In genomic region chr1:115282825-115283224, GRCh38 we compare ENCODE assay signal across 15 cellular contexts. TPM values are rescaled to one million over a fixed set of nuclear protein-coding genes. Genes with fewer than 3 reads are reported as not detected.
DNase-seq lines count a peak whose midpoint lies in the region; ATAC-seq and TF ChIP-seq lines count a peak whose summit lies in the region.
"Had no signal": no experiment of that assay in that cellular context is flagged by ENCODE, and none has a peak within 500 bp of the region (broad histone marks: within the 10 kb centered on the region; RNA-seq: fewer than 3 reads in every experiment).

No MANE protein-coding gene starts in this region.

- H3K9me3 ChIP-seq in ovary (no peaks in the 10 kb centered on the region), aorta (ENCODE audit: control insufficient read depth, low read length) (no peaks in the 10 kb centered on the region)

- H3K27me3 ChIP-seq in ovary (no peaks in the 10 kb centered on the region), aorta (ENCODE audit: control insufficient read depth in 1 of 2, insufficient read depth in 2 of 2, low read length in 1 of 2) (no peaks in the 10 kb centered on the region)

- peak; percentile 96 for ATAC-seq in Right ventricle myocardium inferior
- ATAC-seq in Right ventricle myocardium superior (ENCODE audit: poor library complexity): peak; percentile 93
- ATAC-seq in aorta (ENCODE audit: low FRiP score): peak; percentile 89
- no peak for ATAC-seq in HG03457 (IDR thresholded peaks at IDR 0.05; ENCODE audit: unreplicated experiment)
- no peak for ATAC-seq in GM21381 (IDR thresholded peaks at IDR 0.05; ENCODE audit: unreplicated experiment)
- no peak for ATAC-seq in GM19467 (IDR thresholded peaks at IDR 0.05; ENCODE audit: unreplicated experiment)

- H3K27ac ChIP-seq in ovary (peak overlapping the region; percentile 92 to 97), aorta (ENCODE audit: low read depth in 1 of 2, low read length in 2 of 2) (peak overlapping the region; percentile 50 to 91)

- no peak for TF ChIP-seq CTCF in ovary (IDR thresholded peaks at IDR 0.05)

- H3K4me3 ChIP-seq in ovary (no peak overlapping the region), aorta (ENCODE audit: low read length in 2 of 2) (no peak overlapping the region)

- no peak for TF ChIP-seq EP300 in ovary (IDR thresholded peaks at IDR 0.05)

- peak; percentile 44 for TF ChIP-seq POLR2A in ovary (IDR thresholded peaks at IDR 0.05)

- DNase-seq in Right ventricle myocardium inferior (ENCODE audit: missing footprints) (peak; percentile 91), cardiac septum (ENCODE audit: low spot score) (no peak), Right ventricle myocardium superior (peak; percentile 89), ovary (peak; percentile 87 to 94 (median 90)), aorta (peak; percentile 86 to 88)
- DNase-seq: 8988T; activated CD4-positive, alpha-beta T cell treated with anti-CD3 and anti-CD28 coated beads for 1 hour; activated T-cell treated with anti-CD3 and anti-CD28 coated beads, Interleukin-2, amount 50 U/mL, for 1 hour; effector memory CD4-positive, alpha-beta T cell; midbrain; NCI-H2107; retina had no signal

- intact Hi-C loops in Right ventricle myocardium inferior (cut with DNase I): loop anchor here (5.0 kb wide), 1 partner anchor 49 kb away; no protein-coding TSS in a partner anchor
- intact Hi-C loops in cardiac septum (cut with DNase I): no loop called here
- intact Hi-C loops in Right ventricle myocardium superior (cut with DNase I): no loop called here
- intact Hi-C loops in ovary (cut with DNase I): loop anchor here in 1 of 4 donors (10.0 kb wide), 1 partner anchor 52 kb away; the partner anchor contains the start of gene NGF
- intact Hi-C loops in aorta (cut with DNase I): loop anchor here in 1 of 2 donors (5.0 kb wide), 2 partner anchors 49 to 146 kb away; no protein-coding TSS in a partner anchor

- WGBS in ovary, 3 donors: 1 to 9% (median 8%) methylated on average over 11 of the region's 11 CpGs
- WGBS in aorta, 2 donors: 7 to 16% methylated on average over 11 of the region's 11 CpGs

- H3K36me3 ChIP-seq in ovary (no peaks in the 10 kb centered on the region), aorta (ENCODE audit: control insufficient read depth in 1 of 2, insufficient read depth in 2 of 2, low read length in 1 of 2) (peaks cover 0 to 4% of the 10 kb centered on the region in 2 donors)

- peaks cover 22% of the 10 kb centered on the region for H3K4me1 ChIP-seq in ovary (ENCODE audit: insufficient read depth)
- peaks cover 0 to 5% of the 10 kb centered on the region in 2 donors for H3K4me1 ChIP-seq in aorta (ENCODE audit: control insufficient read depth in 1 of 2, insufficient read depth in 2 of 2, low read length in 2 of 2)

RNA-seq across cellular contexts. Expression of gene NGF, which starts 55.2 kb away (rescaled TPM):
- total RNA-seq in Right ventricle myocardium inferior (4.9 TPM), cardiac septum (2.1 TPM), Right ventricle myocardium superior (4.0 TPM), ovary (10 to 100 TPM in 6 of 7 donors, 1 to 10 TPM in 1; 3.0 to 43.4 (median 14.1) TPM), aorta (10 to 100 TPM; 10.2 to 17.2 TPM)
- polyA plus RNA-seq in ovary (10 to 100 TPM in 1 of 2 donors, 1 to 10 TPM in 1; 9.3 to 42.1 TPM), aorta (10 to 100 TPM; 14.0 to 39.7 TPM)

Comparison
In these comparisons a context has a peak if more than half of its experiments do, and no peak if none do; other contexts are left out.
1. ATAC-seq: peak in Right ventricle myocardium inferior (single experiment), Right ventricle myocardium superior (single experiment) and aorta (single experiment); none in HG03457 (single experiment), GM21381 (single experiment) and GM19467 (single experiment).